1 cellular context compared by ENCODE assay signal in genomic region chr16:68310441-68311315, GRCh38.
A peak's percentile ranks its signal among the peaks of the same experiment; 100 is the strongest.
TF ChIP-seq lines count a peak whose summit lies in the region.

Gene PRMT7, plus strand, starts transcription at chr16:68311019. Its CDS starts 4,961 bp downstream, at chr16:68315980.
Gene SLC7A6OS, minus strand, starts transcription at chr16:68310946. Its CDS starts 20 bp downstream, at chr16:68310926.

TF ChIP-seq in HepG2, 621 proteins besides CTCF, POLR2A, EP300 and RAD21 (continued from another document and continues in another):
- TF ChIP-seq MED1 (CRISPR knock-in tag; IDR thresholded peaks at IDR 0.05): peak; percentile 95
- TF ChIP-seq ZNF362 (CRISPR knock-in tag; IDR thresholded peaks at IDR 0.05; ENCODE audit: borderline replicate concordance): peak; percentile 74
- no peak for TF ChIP-seq HMGA1 (CRISPR knock-in tag; conservative IDR thresholded peaks at IDR 0.05)
- peak; percentile 93 for TF ChIP-seq SKIL (CRISPR knock-in tag; IDR thresholded peaks at IDR 0.05; ENCODE audit: borderline replicate concordance)
- peak; percentile 100 for TF ChIP-seq NFAT5 (CRISPR knock-in tag; IDR thresholded peaks at IDR 0.05)
- TF ChIP-seq ZNF331 (CRISPR knock-in tag; IDR thresholded peaks at IDR 0.05): peak; percentile 98
- TF ChIP-seq SP1 (IDR thresholded peaks at IDR 0.05): no peak
- TF ChIP-seq SP1 (CRISPR knock-in tag; IDR thresholded peaks at IDR 0.05): peak; percentile 96
- TF ChIP-seq ZSCAN9 (CRISPR knock-in tag; IDR thresholded peaks at IDR 0.05; ENCODE audit: borderline replicate concordance): peak; percentile 99
- 0 out of 2 replicates have a peak, but pooled peaks have one; percentile 62 for TF ChIP-seq ZNF383 (CRISPR knock-in tag; IDR thresholded peaks at IDR 0.05; ENCODE audit: borderline replicate concordance)
- peak; percentile 96 for TF ChIP-seq ZBTB46 (CRISPR knock-in tag; IDR thresholded peaks at IDR 0.05; ENCODE audit: borderline replicate concordance)
- no peak for TF ChIP-seq SOX6 (IDR thresholded peaks at IDR 0.05)
- peak; percentile 79 for TF ChIP-seq SOX6 (CRISPR knock-in tag; IDR thresholded peaks at IDR 0.05)
- TF ChIP-seq ZNF737 (CRISPR knock-in tag; IDR thresholded peaks at IDR 0.05; ENCODE audit: borderline replicate concordance): peak; percentile 95
- peak; percentile 95 for TF ChIP-seq ZBTB10 (CRISPR knock-in tag; IDR thresholded peaks at IDR 0.05; ENCODE audit: borderline replicate concordance)
- TF ChIP-seq IRF1 (CRISPR knock-in tag; IDR thresholded peaks at IDR 0.05; ENCODE audit: low read depth): peak; percentile 97; the same call in 1 of the 2 replicates
- peak; percentile 76 for TF ChIP-seq ZNF629 (CRISPR knock-in tag; conservative IDR thresholded peaks at IDR 0.05)
- TF ChIP-seq MXI1 (IDR thresholded peaks at IDR 0.05; ENCODE audit: borderline replicate concordance, low read depth, low read length): peak; percentile 92; the same call in 2 of the 3 replicates
- peak; percentile 97 for TF ChIP-seq ZBTB34 (CRISPR knock-in tag; IDR thresholded peaks at IDR 0.05)
- TF ChIP-seq MIXL1 (CRISPR knock-in tag; IDR thresholded peaks at IDR 0.05): peak; percentile 89
- TF ChIP-seq ZNF44 (CRISPR knock-in tag; IDR thresholded peaks at IDR 0.05): peak; percentile 96; the same call in 1 of the 2 replicates
- TF ChIP-seq PHF20 (CRISPR knock-in tag; IDR thresholded peaks at IDR 0.05): peak; percentile 95
- TF ChIP-seq PRPF4 (IDR thresholded peaks at IDR 0.05; ENCODE audit: low read depth, low read length, poor library complexity, severe bottlenecking): no peak
- peak; percentile 91 for TF ChIP-seq PCBP1 (IDR thresholded peaks at IDR 0.05; ENCODE audit: borderline replicate concordance, low read depth, low read length)
- TF ChIP-seq RAD51 (IDR thresholded peaks at IDR 0.05; ENCODE audit: borderline replicate concordance): no peak
- TF ChIP-seq KDM1A (CRISPR knock-in tag; IDR thresholded peaks at IDR 0.05): no peak; the same call in 1 of the 2 replicates
- TF ChIP-seq ETS1 (CRISPR knock-in tag; IDR thresholded peaks at IDR 0.05): peak; percentile 99
- peak; percentile 97 for TF ChIP-seq MYC (CRISPR knock-in tag; IDR thresholded peaks at IDR 0.05; ENCODE audit: borderline replicate concordance)
- peak; percentile 99 for TF ChIP-seq REPIN1 (CRISPR knock-in tag; IDR thresholded peaks at IDR 0.05; ENCODE audit: borderline replicate concordance, low read depth)
- peak; percentile 72 for TF ChIP-seq SUZ12 (IDR thresholded peaks at IDR 0.05; ENCODE audit: low read depth, low read length)
- peak; percentile 100 for TF ChIP-seq CSRNP1 (CRISPR knock-in tag; IDR thresholded peaks at IDR 0.05)
- TF ChIP-seq TSC22D2 (CRISPR knock-in tag; IDR thresholded peaks at IDR 0.05; ENCODE audit: borderline replicate concordance): peak; percentile 99
- TF ChIP-seq ZNF235 (CRISPR knock-in tag; IDR thresholded peaks at IDR 0.05; ENCODE audit: borderline replicate concordance): peak; percentile 96
- TF ChIP-seq ZNF382 (CRISPR knock-in tag; IDR thresholded peaks at IDR 0.05; ENCODE audit: borderline replicate concordance): no peak
- peak; percentile 100 for TF ChIP-seq ZNF33B (CRISPR knock-in tag; IDR thresholded peaks at IDR 0.05)
- peak; percentile 98 for TF ChIP-seq MTF1 (CRISPR knock-in tag; IDR thresholded peaks at IDR 0.05)
- TF ChIP-seq FUBP1 (CRISPR knock-in tag; IDR thresholded peaks at IDR 0.05; ENCODE audit: borderline replicate concordance): no peak; the same call in 1 of the 2 replicates
- TF ChIP-seq ZNF709 (CRISPR knock-in tag; IDR thresholded peaks at IDR 0.05): peak; percentile 100
- TF ChIP-seq KMT2A (CRISPR knock-in tag; IDR thresholded peaks at IDR 0.05): peak; percentile 100
- TF ChIP-seq HNRNPK (IDR thresholded peaks at IDR 0.05; ENCODE audit: low read depth, low read length, poor library complexity, severe bottlenecking): peak; percentile 90
